ENCODE assay signal across 13 cellular contexts in genomic region chr3:102182162-102182561, GRCh38.
DNase-seq lines count a peak whose midpoint lies in the region; ATAC-seq, FAIRE-seq and TF ChIP-seq lines count a peak whose summit lies in the region.
"Had no signal": no experiment of that assay in that cellular context is flagged by ENCODE, and none has a peak within 500 bp of the region (broad histone marks: within the 10 kb centered on the region; RNA-seq: fewer than 3 reads in every experiment).

No MANE protein-coding gene starts in this region.

- peaks cover 48% of the 10 kb centered on the region for H3K4me1 ChIP-seq in left ventricle myocardium inferior

- DNase-seq in CMK (ENCODE audit: low read depth) (peak; percentile 64), left ventricle myocardium inferior (no peak), retinal pigment epithelial cell (ENCODE audit: low read depth) (peak; percentile 78), NCI-H1417 treated with DMSO at 0.1 percent for 48 hours (lab: John Stamatoyannopoulos, UW) (no peak), H54 (ENCODE audit: insufficient read length, low spot score) (no peak), midbrain (lab: John Stamatoyannopoulos, UW) (no peak)
- DNase-seq: activated CD4-positive, alpha-beta T cell treated with anti-CD3 and anti-CD28 coated beads, Interleukin-2, amount 50 U/mL, for 1 hour; COR-L47; NCI-H526 treated with DMSO at 0.1 percent for 48 hours; substantia nigra had no signal

- no peak for ATAC-seq in GM19455 (IDR thresholded peaks at IDR 0.05; ENCODE audit: unreplicated experiment)

- TF ChIP-seq POLR2A in H54 (IDR thresholded peaks at IDR 0.05; ENCODE audit: low read depth, low read length): no peak

- no peaks in the 10 kb centered on the region for H3K27me3 ChIP-seq in left ventricle myocardium inferior (ENCODE audit: low read depth)

- H3K36me3 ChIP-seq in left ventricle myocardium inferior: no peaks in the 10 kb centered on the region

- H3K4me3 ChIP-seq in left ventricle myocardium inferior: no peak overlapping the region
- no peak overlapping the region for H3K4me3 ChIP-seq in retinal pigment epithelial cell (ENCODE audit: low read length)

- H3K27ac ChIP-seq in VCaP: peak overlapping the region; percentile 87
- peak overlapping the region; percentile 81 for H3K27ac ChIP-seq in left ventricle myocardium inferior (replicated peaks)
- H3K27ac ChIP-seq: KMS-11 had no signal

- no peaks in the 10 kb centered on the region for H3K9me3 ChIP-seq in left ventricle myocardium inferior (replicated peaks)

- FAIRE-seq in H54 (lab: Jason Lieb, UNC): no peak

- intact Hi-C loops in left ventricle myocardium inferior (cut with micrococcal nuclease): no loop called here

- TF ChIP-seq CTCF in VCaP (conservative IDR thresholded peaks at IDR 0.05) (no peak), left ventricle myocardium inferior (IDR thresholded peaks at IDR 0.05; ENCODE audit: borderline replicate concordance) (no peak), retinal pigment epithelial cell (conservative IDR thresholded peaks at IDR 0.05; ENCODE audit: low read depth, low read length) (no peak)

Comparison
In these comparisons a context has a peak if more than half of its experiments do, and no peak if none do; other contexts are left out.
1. DNase-seq: peak in CMK (single experiment) and retinal pigment epithelial cell (single experiment); none in left ventricle myocardium inferior (single experiment), NCI-H1417 treated with DMSO at 0.1 percent for 48 hours (single experiment), H54 (single experiment) and midbrain (single experiment).